Comparison of ENCODE assay signal across 11 cellular contexts in genomic region chr3:45547764-45548683, GRCh38. TPM values are rescaled to one million over a fixed set of nuclear protein-coding genes. Genes with fewer than 3 reads are reported as not detected.
DNase-seq lines count a peak whose midpoint lies in the region; ATAC-seq, FAIRE-seq and TF ChIP-seq lines count a peak whose summit lies in the region.
"Had no signal": no experiment of that assay in that cellular context is flagged by ENCODE, and none has a peak within 500 bp of the region (broad histone marks: within the 10 kb centered on the region; RNA-seq: fewer than 3 reads in every experiment).

No MANE protein-coding gene starts in this region.

- intact Hi-C loops in esophagus squamous epithelium (cut with DNase I) = no loop called here
- intact Hi-C loops in pancreas (cut with DNase I) = no loop called here

- 70 to 83% methylated on average over 2 to 5 of the region's 7 CpGs for WGBS in esophagus squamous epithelium, 2 donors
- 93 to 97% methylated on average over 7 of the region's 7 CpGs for WGBS in pancreas, 2 donors

- no peak for TF ChIP-seq POLR2A in NB4 (IDR thresholded peaks at IDR 0.05; ENCODE audit: extremely low read depth, insufficient read length)
- TF ChIP-seq POLR2A in esophagus squamous epithelium (IDR thresholded peaks at IDR 0.05) = no peak

- H3K27me3 ChIP-seq in esophagus squamous epithelium = no peaks in the 10 kb centered on the region
- no peaks in the 10 kb centered on the region for H3K27me3 ChIP-seq in pancreas

- H3K4me1 ChIP-seq in esophagus squamous epithelium = peaks cover 36 to 73% (median 37%) of the 10 kb centered on the region in 3 donors
- peaks cover 0 to 9% (median 0%) of the 10 kb centered on the region in 3 donors for H3K4me1 ChIP-seq in pancreas

- peak; percentile 77 for DNase-seq in CD1c-positive myeloid dendritic cell (ENCODE audit: extremely low spot score)
- DNase-seq in NB4 (ENCODE audit: low read depth) = peak; percentile 40
- DNase-seq in esophagus squamous epithelium (lab: John Stamatoyannopoulos, UW) = no peak
- peak in 1 of 6 donors; percentile 29 for DNase-seq in pancreas
- DNase-seq in D721Med (ENCODE audit: insufficient read length, low spot score) = no peak
- DNase-seq in NCI-H146 treated with DMSO at 0.1 percent for 48 hours (lab: John Stamatoyannopoulos, UW; ENCODE audit: unreplicated experiment) = no peak
- DNase-seq in NOMO-1 treated with dmso at 0.1 percent for 144 hours (lab: John Stamatoyannopoulos, UW; ENCODE audit: unreplicated experiment) = no peak
- DNase-seq in activated naive CD4-positive, alpha-beta T cell treated with anti-CD3 and anti-CD28 coated beads, Interleukin-2, amount 50 U/mL, for 16 hours = no peak
- DNase-seq: activated T-cell treated with anti-CD3 and anti-CD28 coated beads, Interleukin-2, amount 50 U/mL, for 4 hours had no signal

- H3K27ac ChIP-seq in esophagus squamous epithelium = peak overlapping the region; percentile 1 to 86 (median 46)
- H3K27ac ChIP-seq in pancreas = peak overlapping the region in 3 of 4 donors; percentile 37 to 62 (median 38)
- H3K27ac ChIP-seq: KMS-11, SK-N-MC had no signal

- H3K9me3 ChIP-seq in esophagus squamous epithelium (no peaks in the 10 kb centered on the region), pancreas (no peaks in the 10 kb centered on the region)

- peaks cover 0 to 17% (median 0%) of the 10 kb centered on the region in 3 donors for H3K36me3 ChIP-seq in esophagus squamous epithelium
- no peaks in the 10 kb centered on the region for H3K36me3 ChIP-seq in pancreas

- peak in 3 of 4 donors; percentile 16 to 44 (median 36) for ATAC-seq in pancreas
- ATAC-seq: activated T-cell treated with anti-CD3 and anti-CD28 coated beads, Interleukin-2, amount 50 U/mL, for 4 hours had no signal

- TF ChIP-seq CTCF in NB4 (IDR thresholded peaks at IDR 0.05; ENCODE audit: low read depth, low read length) (no peak), esophagus squamous epithelium (IDR thresholded peaks at IDR 0.05) (no peak), pancreas (IDR thresholded peaks at IDR 0.05) (no peak), D721Med (IDR thresholded peaks at IDR 0.05; ENCODE audit: insufficient read depth, missing control alignments) (no peak)

- FAIRE-seq in pancreas (lab: Jason Lieb, UNC) (no peak), D721Med (lab: Jason Lieb, UNC) (no peak)

- no peak overlapping the region for H3K4me3 ChIP-seq in NB4 (ENCODE audit: low read depth, low read length)
- H3K4me3 ChIP-seq in esophagus squamous epithelium = no peak overlapping the region
- H3K4me3 ChIP-seq in pancreas = no peak overlapping the region
- H3K4me3 ChIP-seq: SK-N-MC had no signal

RNA-seq across cellular contexts. Expression of gene LIMD1, which starts 46.5 kb away (rescaled TPM):
- total RNA-seq in esophagus squamous epithelium (10 to 100 TPM in 2 of 4 donors, 1 to 10 TPM in 2; 8.5 to 18.9 (median 11.3) TPM), pancreas (10 to 100 TPM; 13.9 to 27.9 (median 17.6) TPM)
- 10 to 100 TPM in 1 of 2 donors, 1 to 10 TPM in 1; 5.8 to 11.6 TPM for polyA plus RNA-seq in pancreas

Comparison
In these comparisons a context has a peak if more than half of its experiments do, and no peak if none do; other contexts are left out.
1. DNase-seq: peak in CD1c-positive myeloid dendritic cell (single experiment) and NB4 (single experiment); none in esophagus squamous epithelium (single experiment), D721Med (single experiment), NCI-H146 treated with DMSO at 0.1 percent for 48 hours (single experiment), NOMO-1 treated with dmso at 0.1 percent for 144 hours (single experiment) and activated naive CD4-positive, alpha-beta T cell treated with anti-CD3 and anti-CD28 coated beads, Interleukin-2, amount 50 U/mL, for 16 hours (single experiment).